In genomic region chr16:24282129-24282528, GRCh38 we compare ENCODE assay signal across 23 cellular contexts. TPM values are rescaled to one million over a fixed set of nuclear protein-coding genes. Genes with fewer than 3 reads are reported as not detected.
"Had no signal": no experiment of that assay in that cellular context is flagged by ENCODE, and none has a peak within 500 bp of the region (broad histone marks: within the 10 kb centered on the region; RNA-seq: fewer than 3 reads in every experiment).

No MANE protein-coding gene starts in this region.

- DNase-seq: activated CD4-positive, alpha-beta memory T cell treated with anti-CD3 and anti-CD28 coated beads for 36 hours; activated CD4-positive, alpha-beta T cell treated with anti-CD3 and anti-CD28 coated beads for 4 hours; activated CD4-positive, CD25-positive, alpha-beta regulatory T cell; activated effector memory CD4-positive, alpha-beta T cell treated with Interleukin-2 at 50 U/mL for 16 hours; activated naive CD4-positive, alpha-beta T cell treated with anti-CD3 and anti-CD28 coated beads for 36 hours; activated naive CD8-positive, alpha-beta T cell treated with anti-CD3 and anti-CD28 coated beads, Interleukin-2, amount 10 ng/mL, durations not matched to agents 7 days and 5 days; activated T-cell treated with anti-CD3 and anti-CD28 coated beads, Interleukin-2, amount 50 U/mL, for 48 hours; amniotic stem cell; dorsolateral prefrontal cortex; effector memory CD8-positive, alpha-beta T cell; hypothalamus; left ventricle myocardium inferior; naive thymus-derived CD4-positive, alpha-beta T cell; posterior cingulate gyrus; stimulated activated CD4-positive, alpha-beta T cell treated with anti-CD3 and anti-CD28 coated beads, Interleukin-2, amount 100 ng/mL, for 48 hours; stimulated activated naive CD4-positive, alpha-beta T cell treated with Interleukin-2 at 50 U/mL for 16 hours; upper lobe of left lung had no signal

RNA-seq across cellular contexts. Expression of gene CACNG3, which starts 26.0 kb away (rescaled TPM):
- total RNA-seq: activated CD4-positive, alpha-beta memory T cell treated with anti-CD3 and anti-CD28 coated beads for 36 hours; activated naive CD4-positive, alpha-beta T cell treated with anti-CD3 and anti-CD28 coated beads for 36 hours; activated naive CD8-positive, alpha-beta T cell treated with anti-CD3 and anti-CD28 coated beads, Interleukin-2, amount 10 ng/mL, durations not matched to agents 7 days and 5 days; breast epithelium; endothelial cell of umbilical vein; esophagus mucosa; left ventricle myocardium inferior; lung microvascular endothelial cell; naive thymus-derived CD4-positive, alpha-beta T cell; omental fat pad; thoracic aorta; upper lobe of left lung had no signal
